Comparison of ENCODE assay signal across 8 cellular contexts in genomic region chr6:37819177-37819801, GRCh38. TPM values are rescaled to one million over a fixed set of nuclear protein-coding genes. Genes with fewer than 3 reads are reported as not detected.
DNase-seq lines count a peak whose midpoint lies in the region; ATAC-seq and TF ChIP-seq lines count a peak whose summit lies in the region.

Gene ZFAND3, plus strand, starts transcription at chr6:37819727. Its CDS starts 219 bp downstream, at chr6:37819946.

- ATAC-seq in HG02884 (IDR thresholded peaks at IDR 0.05; ENCODE audit: unreplicated experiment) (peak; percentile 84), heart right ventricle (peak; percentile 95 to 99 (median 98))

- TF ChIP-seq CTCF in GM13977 (IDR thresholded peaks at IDR 0.05; ENCODE audit: extremely low read depth, insufficient read depth, missing control alignments), result no peak
- no peak for TF ChIP-seq CTCF in heart right ventricle (IDR thresholded peaks at IDR 0.05)
- TF ChIP-seq CTCF in type B pancreatic cell (conservative IDR thresholded peaks at IDR 0.05), result no peak

- in situ Hi-C loops in GM13977 (cut with MboI; ENCODE audit: low pct_unique_long_range_greater_than_20kb, low sequenced_read_pairs, unreplicated experiment), result no loop called here

- peak within 1 kb of the TSS; percentile 98 for H3K27ac Mint-ChIP-seq in type B pancreatic cell

- DNase-seq in GM13977 (ENCODE audit: low spot score) (peak; percentile 95), NCI-H146 treated with DMSO at 0.1 percent for 48 hours (lab: John Stamatoyannopoulos, UW; ENCODE audit: unreplicated experiment) (peak; percentile 98), amniotic epithelial cell (ENCODE audit: low read depth) (peak; percentile 95), heart right ventricle (peak; percentile 97 to 98), posterior cingulate gyrus (peak; percentile 94 to 99 (median 96)), type B pancreatic cell (ENCODE audit: extremely low spot score, unreplicated experiment) (peak; percentile 99)

- WGBS in heart right ventricle, 2 donors, result 0% methylated on average over 55 to 61 of the region's 64 CpGs

- no peaks in the 10 kb centered on the region for H3K9me3 Mint-ChIP-seq in type B pancreatic cell

- peak within 1 kb of the TSS; percentile 90 to 100 (median 98) for H3K27ac ChIP-seq in heart right ventricle

- H3K4me1 ChIP-seq in heart right ventricle, result peaks cover 7 to 50% (median 47%) of the 10 kb centered on the region in 9 donors

- peaks cover 36% of the 10 kb centered on the region for H3K4me1 Mint-ChIP-seq in type B pancreatic cell (ENCODE audit: unreplicated experiment)

- H3K4me3 Mint-ChIP-seq in type B pancreatic cell, result peak within 1 kb of the TSS; percentile 99

- H3K36me3 Mint-ChIP-seq in type B pancreatic cell, result peaks cover 7% of the 10 kb centered on the region

- no peaks in the 10 kb centered on the region for H3K27me3 Mint-ChIP-seq in type B pancreatic cell

- no peaks in the 10 kb centered on the region for H3K36me3 ChIP-seq in heart right ventricle

- H3K27me3 ChIP-seq in heart right ventricle, result no peaks in the 10 kb centered on the region

- peak within 1 kb of the TSS; percentile 55 to 90 (median 78) for H3K4me3 ChIP-seq in heart right ventricle

- intact Hi-C loops in T-helper 1 cell treated with Interleukin-12 subunit alpha and Interleukin-12 subunit beta and Interleukin-4 antibody, amounts not matched to agents 30 ng/mL and 1 ng/mL, for 36 hours (cut with micrococcal nuclease), result loop anchor here (1.0 to 10.0 kb wide), 7 partner anchors 40 to 1296 kb away; partner anchors contain the start of genes BTBD9, CMTR1, GLO1 and SAYSD1
- intact Hi-C loops in heart right ventricle (cut with DNase I) (loop anchor here in 1 of 10 donors (10.0 kb wide), 1 partner anchor 186 kb away; no protein-coding TSS in a partner anchor), posterior cingulate gyrus (cut with DNase I) (no loop called here)

- H3K9me3 ChIP-seq in heart right ventricle, result no peaks in the 10 kb centered on the region

RNA-seq across cellular contexts. Expression of gene ZFAND3, which starts in this region (rescaled TPM):
- total RNA-seq in T-helper 1 cell treated with Interleukin-12 subunit alpha and Interleukin-12 subunit beta and Interleukin-4 antibody, amounts not matched to agents 30 ng/mL and 1 ng/mL, for 36 hours, result 43.7 and 44.9 TPM in 2 replicates
- 100 to 1,000 TPM in 7 of 10 donors, 10 to 100 TPM in 3; 79.5 to 123 (median 108) TPM for total RNA-seq in heart right ventricle
- polyA plus RNA-seq in heart right ventricle, result 10 to 100 TPM; 24.4 to 43.7 TPM
- 66.9 and 69.0 TPM in 2 replicates for total RNA-seq in type B pancreatic cell (ENCODE audit: low replicate concordance)

Comparison
In these comparisons a context has a peak if more than half of its experiments do, and no peak if none do; other contexts are left out.
1. Peak in every context shown above with its lines: DNase-seq, ATAC-seq, H3K4me3 ChIP-seq and H3K27ac ChIP-seq.